In the genomic region with DNA sequence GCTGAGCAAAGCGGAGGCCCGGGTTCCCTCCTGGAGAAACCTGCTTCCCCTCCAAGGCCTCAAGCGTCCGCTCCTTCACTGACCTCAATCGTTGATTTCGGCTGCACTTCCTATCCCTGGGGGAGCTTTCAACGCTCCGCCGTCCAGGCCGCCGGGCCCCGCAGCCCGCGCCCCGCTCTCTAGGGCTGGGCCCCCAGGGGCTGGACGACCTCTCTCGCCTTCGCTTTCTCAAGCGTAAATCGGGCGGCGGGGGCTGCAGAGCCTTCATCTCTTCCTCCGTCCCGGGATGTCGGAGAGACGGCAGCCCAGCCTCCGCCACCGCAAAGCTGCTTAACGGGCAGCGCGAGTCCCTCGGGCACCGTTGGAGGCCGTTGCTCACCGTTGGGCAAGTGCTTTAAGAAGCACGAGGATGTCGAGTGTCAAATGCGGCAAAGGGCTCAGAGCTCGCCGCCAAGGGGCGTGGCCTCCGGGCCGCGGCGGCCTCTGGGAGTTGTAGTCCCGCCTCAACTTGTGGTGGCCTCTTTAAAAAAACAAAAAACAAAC, we compare ENCODE assay signal across 8 cellular contexts. TPM values are rescaled to one million over a fixed set of nuclear protein-coding genes. Genes with fewer than 3 reads are reported as not detected.
DNase-seq lines count a peak whose midpoint lies in the region; ATAC-seq and TF ChIP-seq lines count a peak whose summit lies in the region.

No MANE protein-coding gene starts in this region.

- no peak overlapping the region for H3K23ac ChIP-seq in mesendoderm (ENCODE audit: low read length)

- H2BK5ac ChIP-seq in mesendoderm (ENCODE audit: low read length): no peak overlapping the region

- no peak overlapping the region for H3K18ac ChIP-seq in mesendoderm (ENCODE audit: low read length)

- H3K9me3 Mint-ChIP-seq in activated CD8-positive, alpha-beta T cell treated with anti-CD3 and anti-CD28 coated beads for 36 hours: no peaks in the 10 kb centered on the region
- H3K9me3 Mint-ChIP-seq in effector memory CD8-positive, alpha-beta T cell: no peaks in the 10 kb centered on the region

- H2BK15ac ChIP-seq in mesendoderm (replicated peaks; ENCODE audit: low read depth): no peak overlapping the region

- H3K4me3 Mint-ChIP-seq in activated CD8-positive, alpha-beta T cell treated with anti-CD3 and anti-CD28 coated beads for 36 hours: peak overlapping the region; percentile 75
- peak overlapping the region; percentile 75 to 87 for H3K4me3 Mint-ChIP-seq in effector memory CD8-positive, alpha-beta T cell

- no peaks in the 10 kb centered on the region for H3K4me1 ChIP-seq in mesendoderm (ENCODE audit: control insufficient read depth, low read depth, low read length)

- no peaks in the 10 kb centered on the region for H3K79me2 ChIP-seq in mesendoderm (ENCODE audit: control insufficient read depth, insufficient read depth, low read length)

- H3K79me1 ChIP-seq in mesendoderm (ENCODE audit: low read length): no peaks in the 10 kb centered on the region

- H3K36me3 ChIP-seq in mesendoderm (ENCODE audit: control insufficient read depth, insufficient read depth, low read length): no peaks in the 10 kb centered on the region

- H3K27ac Mint-ChIP-seq in activated CD8-positive, alpha-beta T cell treated with anti-CD3 and anti-CD28 coated beads for 36 hours: no peak overlapping the region
- no peak overlapping the region for H3K27ac Mint-ChIP-seq in effector memory CD8-positive, alpha-beta T cell

- peaks cover 4% of the 10 kb centered on the region for H3K27me3 ChIP-seq in mesendoderm (ENCODE audit: insufficient read depth, low read length, poor library complexity)

- peak overlapping the region; percentile 56 for H3K4me3 ChIP-seq in mesendoderm (ENCODE audit: low read length)

- peak overlapping the region; percentile 85 for H3K4me2 ChIP-seq in mesendoderm (ENCODE audit: low read length)

- POLR2A ChIA-PET in GM10248 (lab: Yijun Ruan, JAX): no interaction called here
- POLR2A ChIA-PET in activated CD8-positive, alpha-beta T cell treated with anti-CD3 and anti-CD28 coated beads for 36 hours (lab: Charles Lee): no interaction called here

- WGBS in mesendoderm (ENCODE audit: extremely low coverage, insufficient coverage, low lambda C conversion rate): no CpG with 5 or more reads among the region's 46 CpGs

- no peak overlapping the region for H2AK5ac ChIP-seq in mesendoderm (ENCODE audit: low read length)

- intact Hi-C loops in activated CD8-positive, alpha-beta T cell treated with anti-CD3 and anti-CD28 coated beads for 36 hours (cut with micrococcal nuclease): no loop called here

- H4K8ac ChIP-seq in mesendoderm (ENCODE audit: low read depth, low read length): peak overlapping the region; percentile 7

- DNase-seq in GM10248 (ENCODE audit: extremely low spot score) (peak; percentile 85), mesendoderm (peak; percentile 83), SK-N-DZ (ENCODE audit: low spot score) (no peak)
- peak; percentile 83 for DNase-seq in activated CD8-positive, alpha-beta T cell treated with anti-CD3 and anti-CD28 coated beads for 36 hours
- peak; percentile 71 to 79 (median 77) for DNase-seq in effector memory CD8-positive, alpha-beta T cell
- DNase-seq in stimulated activated CD4-positive, alpha-beta T cell treated with anti-CD3 and anti-CD28 coated beads, TNF-alpha, amount 100 ng/mL, for 48 hours (ENCODE audit: low read depth in 3 of 3): peak; percentile 37 to 66 (median 54)

- no peak overlapping the region for H3K27ac ChIP-seq in mesendoderm (ENCODE audit: low read depth, low read length)

- H3K36me3 Mint-ChIP-seq in activated CD8-positive, alpha-beta T cell treated with anti-CD3 and anti-CD28 coated beads for 36 hours (ENCODE audit: low read depth): peaks cover 2% of the 10 kb centered on the region
- peaks cover 10% of the 10 kb centered on the region for H3K36me3 Mint-ChIP-seq in effector memory CD8-positive, alpha-beta T cell (ENCODE audit: insufficient read depth)

- peaks cover 9% of the 10 kb centered on the region for H3K4me1 Mint-ChIP-seq in activated CD8-positive, alpha-beta T cell treated with anti-CD3 and anti-CD28 coated beads for 36 hours (ENCODE audit: low read depth)
- H3K4me1 Mint-ChIP-seq in effector memory CD8-positive, alpha-beta T cell (ENCODE audit: low read depth in 2 of 2): peaks cover 5 to 27% of the 10 kb centered on the region in 2 donors

- ATAC-seq in HG03196 (IDR thresholded peaks at IDR 0.05; ENCODE audit: unreplicated experiment) (peak; percentile 56), HG03565 (IDR thresholded peaks at IDR 0.05; ENCODE audit: unreplicated experiment) (no peak)
- ATAC-seq in activated CD8-positive, alpha-beta T cell treated with anti-CD3 and anti-CD28 coated beads for 36 hours: peak; percentile 86
- peak; percentile 95 for ATAC-seq in effector memory CD8-positive, alpha-beta T cell (replicated peaks)

- peak overlapping the region; percentile 33 for H3K9ac ChIP-seq in mesendoderm (ENCODE audit: low read length)

- no peak for TF ChIP-seq CTCF in GM10248 (IDR thresholded peaks at IDR 0.05; ENCODE audit: control extremely low read depth, extremely low read depth, low read depth, missing control alignments)
- no peak for TF ChIP-seq CTCF in activated CD8-positive, alpha-beta T cell treated with anti-CD3 and anti-CD28 coated beads for 36 hours (IDR thresholded peaks at IDR 0.05)

- no peak overlapping the region for H4K5ac ChIP-seq in mesendoderm (ENCODE audit: low read length)

- CTCF ChIA-PET in GM10248 (lab: Yijun Ruan, JAX): interaction anchor here (1.0 to 2.6 kb wide), 4 partner anchors 9 to 33 kb away, joined by 3 to 10 read pairs (median 3); no protein-coding TSS in a partner anchor
- CTCF ChIA-PET in activated CD8-positive, alpha-beta T cell treated with anti-CD3 and anti-CD28 coated beads for 36 hours (lab: Charles Lee): interaction anchor here (0.9 to 1.3 kb wide), 4 partner anchors 24 to 71 kb away, joined by 3 to 4 read pairs (median 3); no protein-coding TSS in a partner anchor

- no peak overlapping the region for H3K4ac ChIP-seq in mesendoderm (ENCODE audit: low read depth, low read length)

- peak overlapping the region; percentile 45 for H3K56ac ChIP-seq in mesendoderm (ENCODE audit: low read length)

- H3K27me3 Mint-ChIP-seq in activated CD8-positive, alpha-beta T cell treated with anti-CD3 and anti-CD28 coated beads for 36 hours: peaks cover 21% of the 10 kb centered on the region
- H3K27me3 Mint-ChIP-seq in effector memory CD8-positive, alpha-beta T cell: peaks cover 30 to 45% of the 10 kb centered on the region in 2 donors

- H2BK120ac ChIP-seq in mesendoderm (ENCODE audit: low read depth, low read length): no peak overlapping the region

RNA-seq across cellular contexts. Expression of gene HES6, which starts 8.5 kb away (rescaled TPM):
- total RNA-seq in activated CD8-positive, alpha-beta T cell treated with anti-CD3 and anti-CD28 coated beads for 36 hours: 1 to 10 TPM; 5.2 to 5.6 TPM
- 14.7 TPM for polyA plus RNA-seq in mesendoderm (2013, experiment 1 of 2)
- 14.6 TPM for polyA plus RNA-seq in mesendoderm (2013, experiment 2 of 2)
- polyA plus RNA-seq in SK-N-DZ (2014; cell fraction: cytosol; rRNA removed): 218 and 334 TPM in 2 replicates
- 858 and 888 TPM in 2 replicates for polyA plus RNA-seq in SK-N-DZ (2014; cell fraction: nucleus; rRNA removed)

RNA-seq across cellular contexts. Expression of gene ILKAP, which starts 27.8 kb away (rescaled TPM):
- 10 to 100 TPM; 42.1 to 43.3 TPM for total RNA-seq in activated CD8-positive, alpha-beta T cell treated with anti-CD3 and anti-CD28 coated beads for 36 hours
- 25.4 TPM for polyA plus RNA-seq in mesendoderm (2013, experiment 1 of 2)
- polyA plus RNA-seq in mesendoderm (2013, experiment 2 of 2): 25.4 TPM
- polyA plus RNA-seq in SK-N-DZ (2014; cell fraction: cytosol; rRNA removed): 35.3 and 40.2 TPM in 2 replicates
- 75.5 and 77.4 TPM in 2 replicates for polyA plus RNA-seq in SK-N-DZ (2014; cell fraction: nucleus; rRNA removed)

RNA-seq across cellular contexts. Expression of gene PER2, which starts 57.1 kb away (rescaled TPM):
- 10 to 100 TPM; 17.4 to 17.6 TPM for total RNA-seq in activated CD8-positive, alpha-beta T cell treated with anti-CD3 and anti-CD28 coated beads for 36 hours
- polyA plus RNA-seq in mesendoderm (2013, experiment 1 of 2): 2.2 TPM
- polyA plus RNA-seq in mesendoderm (2013, experiment 2 of 2): 2.0 TPM
- polyA plus RNA-seq in SK-N-DZ (2014; cell fraction: cytosol; rRNA removed): 0.90 and 1.0 TPM in 2 replicates
- 0.71 and 3.6 TPM in 2 replicates for polyA plus RNA-seq in SK-N-DZ (2014; cell fraction: nucleus; rRNA removed)
